1 cellular context compared by ENCODE assay signal in the genomic region with DNA sequence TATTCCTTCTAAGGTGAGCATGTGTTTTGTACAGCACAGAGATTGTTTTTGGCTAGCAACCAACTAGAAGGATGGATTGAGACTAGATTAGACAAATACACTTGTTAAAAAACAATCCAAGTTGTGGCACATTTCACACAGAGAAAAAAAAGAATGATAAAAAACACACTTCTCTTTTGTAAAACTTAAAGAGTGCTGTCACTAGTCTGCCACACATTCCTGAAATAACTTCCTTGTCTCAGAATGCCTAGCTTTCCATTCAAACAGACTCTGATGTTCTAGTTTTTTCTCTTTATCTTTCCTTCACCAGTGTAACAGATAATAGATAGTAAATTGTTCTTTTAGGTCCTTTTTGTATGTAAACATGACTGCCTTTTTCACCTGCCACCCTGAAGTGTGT.
TF ChIP-seq lines count a peak whose summit lies in the region.

No MANE protein-coding gene starts in this region.

TF ChIP-seq in K562, 482 proteins besides CTCF, POLR2A, EP300 and RAD21:
- TF ChIP-seq RBFOX2 (IDR thresholded peaks at IDR 0.05; ENCODE audit: low read depth, low read length) (0 out of 2 replicates have a peak, but pooled peaks have one; percentile 12), KDM2B (CRISPR knock-in tag; IDR thresholded peaks at IDR 0.05) (no peak)
